In the genomic region with DNA sequence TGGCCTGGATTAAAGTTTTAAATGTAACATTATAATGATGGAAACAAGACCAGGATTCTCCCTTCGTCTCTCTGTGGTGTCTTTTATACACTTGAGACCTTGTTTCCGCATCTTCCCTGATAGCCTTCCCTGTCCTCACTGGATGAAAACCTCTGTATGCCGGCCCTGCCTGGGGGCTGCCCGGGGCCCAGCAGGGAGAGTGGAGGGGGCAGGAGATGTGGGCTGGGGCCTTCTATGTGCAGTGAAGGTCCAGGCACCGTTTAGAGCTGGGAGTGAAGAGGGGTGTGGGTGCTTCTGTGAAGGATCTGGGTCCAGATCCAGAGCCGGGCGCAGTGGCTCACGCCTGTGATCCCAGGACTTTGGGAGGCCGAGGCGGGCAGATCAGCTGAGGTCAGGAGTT, we compare ENCODE assay signal across 25 cellular contexts. TPM values are rescaled to one million over a fixed set of nuclear protein-coding genes. Genes with fewer than 3 reads are reported as not detected.
A peak's percentile ranks its signal among the peaks of the same experiment; 100 is the strongest.
DNase-seq lines count a peak whose midpoint lies in the region; ATAC-seq and TF ChIP-seq lines count a peak whose summit lies in the region.
"Had no signal": no experiment of that assay in that cellular context is flagged by ENCODE, and none has a peak within 500 bp of the region (broad histone marks: within the 10 kb centered on the region; RNA-seq: fewer than 3 reads in every experiment).

No MANE protein-coding gene starts in this region.

- H3K4me1 ChIP-seq in lower lobe of right lung, result no peaks in the 10 kb centered on the region
- H3K4me1 ChIP-seq: BE2C had no signal

- DNase-seq in left ventricle myocardium superior (peak; percentile 2), left cardiac atrium (no peak), lower lobe of right lung (peak; percentile 9), posterior vena cava (ENCODE audit: low spot score) (peak; percentile 52), NCI-H345 treated with DMSO at 0.1 percent for 48 hours (lab: John Stamatoyannopoulos, UW; ENCODE audit: unreplicated experiment) (no peak), hepatic stellate cell (ENCODE audit: low spot score) (no peak)
- DNase-seq in stimulated activated CD4-positive, alpha-beta T cell treated with anti-CD3 and anti-CD28 coated beads, Interleukin-2, amount 100 ng/mL, for 24 hours, result no peak
- DNase-seq: 8988T; ACHN; BE2C; C1 segment of cervical spinal cord; CD4-positive, alpha-beta memory T cell; CD4-positive, CD25-positive, alpha-beta regulatory T cell; COR-L47; DMS 273 treated with DMSO at 0.1 percent for 48 hours; DMS153; DMS53; DMS79; DND-41; EL; GDM1 had no signal

- no peaks in the 10 kb centered on the region for H3K36me3 ChIP-seq in lower lobe of right lung
- H3K36me3 ChIP-seq: BE2C, BLaER1 had no signal

- ATAC-seq in left ventricle myocardium superior, result no peak
- ATAC-seq in left cardiac atrium, result no peak
- no peak for ATAC-seq in lower lobe of right lung
- ATAC-seq: GM12878 had no signal

- H3K27me3 ChIP-seq in lower lobe of right lung (ENCODE audit: low read depth), result peaks cover 24% of the 10 kb centered on the region
- H3K27me3 ChIP-seq: BLaER1 had no signal

- TF ChIP-seq CTCF in lower lobe of right lung (IDR thresholded peaks at IDR 0.05), result no peak

- H3K27ac ChIP-seq in lower lobe of right lung, result no peak overlapping the region
- H3K27ac ChIP-seq: BLaER1 had no signal

- no peak overlapping the region for H3K4me3 ChIP-seq in lower lobe of right lung
- H3K4me3 ChIP-seq: BLaER1, GM12878 had no signal

- intact Hi-C loops in left ventricle myocardium superior (cut with micrococcal nuclease), result no loop called here
- intact Hi-C loops in left cardiac atrium (cut with DNase I), result no loop called here
- intact Hi-C loops in lower lobe of right lung (cut with DNase I), result no loop called here
- intact Hi-C loops in posterior vena cava (cut with DNase I), result no loop called here

- H3K9me3 ChIP-seq in lower lobe of right lung, result no peaks in the 10 kb centered on the region
- H3K9me3 ChIP-seq: BE2C, BLaER1 had no signal

RNA-seq across cellular contexts. Expression of a gene that starts 50.7 kb away (rescaled TPM):
- total RNA-seq in left ventricle myocardium superior, result not detected
- total RNA-seq in left cardiac atrium, result not detected
- not detected for total RNA-seq in lower lobe of right lung
- not detected for total RNA-seq in posterior vena cava
- total RNA-seq: CD4-positive, alpha-beta memory T cell; CD4-positive, CD25-positive, alpha-beta regulatory T cell; CD8-positive, alpha-beta memory T cell; Daoy; GM12878 had no signal

Comparison
In these comparisons a context has a peak if more than half of its experiments do, and no peak if none do; other contexts are left out.
1. DNase-seq: peak in left ventricle myocardium superior (single experiment), lower lobe of right lung (single experiment) and posterior vena cava (single experiment); none in left cardiac atrium (single experiment), NCI-H345 treated with DMSO at 0.1 percent for 48 hours (single experiment), hepatic stellate cell (single experiment) and stimulated activated CD4-positive, alpha-beta T cell treated with anti-CD3 and anti-CD28 coated beads, Interleukin-2, amount 100 ng/mL, for 24 hours (0 of 2).